Comparison of ENCODE assay signal across 21 cellular contexts in genomic region chrX:9234315-9234714, GRCh38.
DNase-seq lines count a peak whose midpoint lies in the region; ATAC-seq, FAIRE-seq and TF ChIP-seq lines count a peak whose summit lies in the region.
"Had no signal": no experiment of that assay in that cellular context is flagged by ENCODE, and none has a peak within 500 bp of the region (broad histone marks: within the 10 kb centered on the region; RNA-seq: fewer than 3 reads in every experiment).

No MANE protein-coding gene starts in this region.

- H3K27ac Mint-ChIP-seq in stimulated activated naive B cell treated with anti-CD40 and anti-IgM and Interleukin-4, amounts not matched to agents 10 μg/mL and 1 μg/mL and 100 μg/mL, for 72 hours, result no peak overlapping the region
- H3K27ac Mint-ChIP-seq: B cell; CD4-positive, alpha-beta T cell; CD8-positive, alpha-beta T cell had no signal

- no peak overlapping the region for H3K27ac ChIP-seq in pancreas
- H3K27ac ChIP-seq: 22Rv1; BLaER1 treated with 17β-estradiol and CSF1 and Interleukin-3, amounts not matched to agents 10 nM and 100 nM; C4-2B had no signal

- no peaks in the 10 kb centered on the region for H3K4me1 Mint-ChIP-seq in stimulated activated naive B cell treated with anti-CD40 and anti-IgM and Interleukin-4, amounts not matched to agents 10 μg/mL and 1 μg/mL and 100 μg/mL, for 72 hours
- H3K4me1 Mint-ChIP-seq: B cell had no signal

- DNase-seq in NCI-H2227 (lab: John Stamatoyannopoulos, UW; ENCODE audit: unreplicated experiment), result peak; percentile 6
- DNase-seq in NCI-H2227 treated with DMSO at 0.1 percent for 48 hours (lab: John Stamatoyannopoulos, UW), result no peak
- no peak for DNase-seq in pancreas
- DNase-seq in NCI-H524 (lab: John Stamatoyannopoulos, UW), result no peak
- no peak for DNase-seq in stimulated activated naive B cell treated with anti-CD40 and anti-IgM and Interleukin-4, amounts not matched to agents 10 μg/mL and 1 μg/mL and 100 μg/mL, for 72 hours
- DNase-seq: ACHN; AML-193; Caco-2; Calu3; CD4-positive, alpha-beta T cell; CD8-positive, alpha-beta T cell; DMS79 treated with DMSO at 0.1 percent for 48 hours; GF-D8 had no signal

- peak in 3 of 4 donors; percentile 52 to 70 (median 66) for ATAC-seq in pancreas
- no peak for ATAC-seq in stimulated activated naive B cell treated with anti-CD40 and anti-IgM and Interleukin-4, amounts not matched to agents 10 μg/mL and 1 μg/mL and 100 μg/mL, for 72 hours (replicated peaks)
- ATAC-seq: CD8-positive, alpha-beta T cell had no signal

- H3K9me3 ChIP-seq in pancreas, result no peaks in the 10 kb centered on the region
- H3K9me3 ChIP-seq: BLaER1 treated with 17β-estradiol and CSF1 and Interleukin-3, amounts not matched to agents 10 nM and 100 nM; Caco-2 had no signal

- peaks cover 0 to 13% of the 10 kb centered on the region in 2 donors for H3K27me3 Mint-ChIP-seq in stimulated activated naive B cell treated with anti-CD40 and anti-IgM and Interleukin-4, amounts not matched to agents 10 μg/mL and 1 μg/mL and 100 μg/mL, for 72 hours
- H3K27me3 Mint-ChIP-seq: CD4-positive, alpha-beta T cell had no signal

- no peak overlapping the region for H3K4me3 ChIP-seq in pancreas
- H3K4me3 ChIP-seq: BLaER1 treated with 17β-estradiol and CSF1 and Interleukin-3, amounts not matched to agents 10 nM and 100 nM had no signal

- TF ChIP-seq CTCF in pancreas (IDR thresholded peaks at IDR 0.05), result no peak

- peaks cover 0 to 7% (median 0%) of the 10 kb centered on the region in 4 donors for H3K27me3 ChIP-seq in pancreas
- H3K27me3 ChIP-seq: BLaER1 treated with 17β-estradiol and CSF1 and Interleukin-3, amounts not matched to agents 10 nM and 100 nM had no signal

- 40 to 45% methylated on average over 3 of the region's 3 CpGs for WGBS in pancreas, 2 donors

- intact Hi-C loops in pancreas (cut with DNase I), result no loop called here

- no peak overlapping the region for H3K4me3 Mint-ChIP-seq in stimulated activated naive B cell treated with anti-CD40 and anti-IgM and Interleukin-4, amounts not matched to agents 10 μg/mL and 1 μg/mL and 100 μg/mL, for 72 hours
- H3K4me3 Mint-ChIP-seq: B cell; CD4-positive, alpha-beta T cell; CD8-positive, alpha-beta T cell had no signal

- no peaks in the 10 kb centered on the region for H3K9me3 Mint-ChIP-seq in stimulated activated naive B cell treated with anti-CD40 and anti-IgM and Interleukin-4, amounts not matched to agents 10 μg/mL and 1 μg/mL and 100 μg/mL, for 72 hours
- H3K9me3 Mint-ChIP-seq: CD4-positive, alpha-beta T cell; CD8-positive, alpha-beta T cell had no signal

- H3K4me1 ChIP-seq in pancreas, result no peaks in the 10 kb centered on the region
- H3K4me1 ChIP-seq: Caco-2 had no signal

- H3K36me3 Mint-ChIP-seq in stimulated activated naive B cell treated with anti-CD40 and anti-IgM and Interleukin-4, amounts not matched to agents 10 μg/mL and 1 μg/mL and 100 μg/mL, for 72 hours, result no peaks in the 10 kb centered on the region
- H3K36me3 Mint-ChIP-seq: CD8-positive, alpha-beta T cell had no signal

- no peak for FAIRE-seq in pancreas (lab: Jason Lieb, UNC)
- FAIRE-seq: D721Med, G401.6, GM12891, GM19239 had no signal

- no peaks in the 10 kb centered on the region for H3K36me3 ChIP-seq in pancreas
- H3K36me3 ChIP-seq: BLaER1 treated with 17β-estradiol and CSF1 and Interleukin-3, amounts not matched to agents 10 nM and 100 nM had no signal

Comparison
In these comparisons a context has a peak if more than half of its experiments do, and no peak if none do; other contexts are left out.
1. ATAC-seq: peak in pancreas (3 of 4); none in stimulated activated naive B cell treated with anti-CD40 and anti-IgM and Interleukin-4, amounts not matched to agents 10 μg/mL and 1 μg/mL and 100 μg/mL, for 72 hours (0 of 2).